21 cellular contexts compared by ENCODE assay signal in genomic region chr11:70440206-70440605, GRCh38. TPM values are rescaled to one million over a fixed set of nuclear protein-coding genes. Genes with fewer than 3 reads are reported as not detected.
DNase-seq lines count a peak whose midpoint lies in the region; ATAC-seq, FAIRE-seq and TF ChIP-seq lines count a peak whose summit lies in the region.
"Had no signal": no experiment of that assay in that cellular context is flagged by ENCODE, and none has a peak within 500 bp of the region (broad histone marks: within the 10 kb centered on the region; RNA-seq: fewer than 3 reads in every experiment).

No MANE protein-coding gene starts in this region.

- no peaks in the 10 kb centered on the region for H3K9me3 Mint-ChIP-seq in endodermal cell

- no TSS peak for BruUV-seq in A673 (replicated peaks; lab: Mats Ljungman, UMichigan)

- no peak overlapping the region for H3K27ac Mint-ChIP-seq in endodermal cell
- H3K27ac Mint-ChIP-seq: CD14-positive monocyte had no signal

- H3K9me3 ChIP-seq in endodermal cell (ENCODE audit: control insufficient read depth, low read length) (no peaks in the 10 kb centered on the region), small intestine (ENCODE audit: control insufficient read depth, low read depth) (no peaks in the 10 kb centered on the region), A673 (ENCODE audit: low read depth, low read length, poor library complexity, severe bottlenecking) (no peaks in the 10 kb centered on the region), lower lobe of right lung (no peaks in the 10 kb centered on the region)
- H3K9me3 ChIP-seq: SJSA1 had no signal

- no peaks in the 10 kb centered on the region for H3K4me1 ChIP-seq in endodermal cell (ENCODE audit: control insufficient read depth, insufficient read depth, low read length)
- H3K4me1 ChIP-seq in small intestine (ENCODE audit: control insufficient read depth in 2 of 2, insufficient read depth in 1 of 2, low read depth in 1 of 2, low read length in 1 of 2), result peaks cover 0 to 2% of the 10 kb centered on the region in 2 donors
- H3K4me1 ChIP-seq in A673 (ENCODE audit: insufficient read depth, low read length, poor library complexity, severe bottlenecking), result no peaks in the 10 kb centered on the region
- H3K4me1 ChIP-seq in lower lobe of right lung, result no peaks in the 10 kb centered on the region
- H3K4me1 ChIP-seq: SJSA1 had no signal

- H3K4me3 Mint-ChIP-seq in endodermal cell, result no peak overlapping the region

- ATAC-seq in GM21515 (IDR thresholded peaks at IDR 0.05; ENCODE audit: unreplicated experiment) (no peak), lower lobe of right lung (no peak)
- ATAC-seq: HCT116, HepG2, Panc1 had no signal

- H3K27me3 ChIP-seq in endodermal cell (ENCODE audit: control insufficient read depth, insufficient read depth, low read length, poor library complexity, severe bottlenecking), result no peaks in the 10 kb centered on the region
- H3K27me3 ChIP-seq in small intestine (ENCODE audit: control insufficient read depth in 2 of 2, insufficient read depth in 2 of 2, low read length in 2 of 2), result no peaks in the 10 kb centered on the region
- no peaks in the 10 kb centered on the region for H3K27me3 ChIP-seq in A673 (replicated peaks; ENCODE audit: insufficient read depth, low read depth, low read length, poor library complexity)
- no peaks in the 10 kb centered on the region for H3K27me3 ChIP-seq in lower lobe of right lung (ENCODE audit: low read depth)
- H3K27me3 ChIP-seq: SJSA1 had no signal

- peak; percentile 43 for DNase-seq in D721Med (ENCODE audit: insufficient read length, low spot score)
- DNase-seq in NCI-H524 (lab: John Stamatoyannopoulos, UW), result peak; percentile 72 to 86
- no peak for DNase-seq in endodermal cell
- peak; percentile 54 for DNase-seq in small intestine
- DNase-seq in A673 (ENCODE audit: low spot score), result no peak
- DNase-seq in lower lobe of right lung, result no peak
- DNase-seq: DMS 273 treated with DMSO at 0.1 percent for 48 hours, DND-41, KG1, MV-4-11, NCI-H1694 treated with DMSO at 0.1 percent for 48 hours, NCI-H2107, NCI-H2227 treated with DMSO at 0.1 percent for 48 hours, NCI-H526 treated with DMSO at 0.1 percent for 48 hours, SW 1271 had no signal

- H3K4me1 Mint-ChIP-seq in endodermal cell, result no peaks in the 10 kb centered on the region

- H3K27me3 Mint-ChIP-seq in endodermal cell (ENCODE audit: insufficient read depth), result no peaks in the 10 kb centered on the region

- CTCF ChIA-PET in A673 (lab: Charles Lee), result interaction anchor here (0.7 kb wide), 1 partner anchor 64 kb away, joined by 10 read pairs; no protein-coding TSS in a partner anchor

- WGBS in endodermal cell (ENCODE audit: insufficient coverage in 1 of 2, insufficient read length in 1 of 2), 2 experiments, result 92 to 98% methylated on average over 5 to 6 of the region's 6 CpGs
- 48 to 72% (median 53%) methylated on average over 6 of the region's 6 CpGs for WGBS in small intestine, 3 donors

- H3K27ac ChIP-seq in endodermal cell (ENCODE audit: low read depth, low read length), result no peak overlapping the region
- H3K27ac ChIP-seq in small intestine (ENCODE audit: low read depth in 1 of 2, low read length in 1 of 2), result no peak overlapping the region
- H3K27ac ChIP-seq in A673 (ENCODE audit: low read depth, low read length, poor library complexity, severe bottlenecking), result no peak overlapping the region
- H3K27ac ChIP-seq in lower lobe of right lung, result no peak overlapping the region
- H3K27ac ChIP-seq: SJSA1 had no signal

- H3K4me3 ChIP-seq in endodermal cell (ENCODE audit: low read length), result no peak overlapping the region
- H3K4me3 ChIP-seq in small intestine (ENCODE audit: low read depth in 1 of 2, low read length in 2 of 2), result no peak overlapping the region
- no peak overlapping the region for H3K4me3 ChIP-seq in A673 (ENCODE audit: low read depth, low read length, poor library complexity, severe bottlenecking)
- no peak overlapping the region for H3K4me3 ChIP-seq in lower lobe of right lung
- H3K4me3 ChIP-seq: SJSA1 had no signal

- H3K36me3 Mint-ChIP-seq in endodermal cell (ENCODE audit: low read depth), result peaks cover 50% of the 10 kb centered on the region
- H3K36me3 Mint-ChIP-seq: CD14-positive monocyte had no signal

- FAIRE-seq in D721Med (lab: Jason Lieb, UNC), result no peak
- FAIRE-seq in small intestine (lab: Jason Lieb, UNC), result no peak
- FAIRE-seq: HepG2 had no signal

- intact Hi-C loops in A673 (cut with micrococcal nuclease; ENCODE audit: unreplicated experiment), result no loop called here
- intact Hi-C loops in lower lobe of right lung (cut with DNase I), result no loop called here

- no peak overlapping the region for H3K9ac ChIP-seq in endodermal cell (ENCODE audit: extremely low read depth, low read length, poor library complexity, severe bottlenecking)

- peaks cover 38% of the 10 kb centered on the region for H3K36me3 ChIP-seq in endodermal cell (ENCODE audit: control insufficient read depth, insufficient read depth, low read length)
- H3K36me3 ChIP-seq in small intestine (ENCODE audit: control insufficient read depth in 2 of 2, insufficient read depth in 2 of 2, low read length in 2 of 2), result peaks cover 2 to 5% of the 10 kb centered on the region in 2 donors
- peaks cover 16% of the 10 kb centered on the region for H3K36me3 ChIP-seq in A673 (ENCODE audit: insufficient read depth, low read length, poor library complexity, severe bottlenecking)
- H3K36me3 ChIP-seq in lower lobe of right lung, result peaks cover 16% of the 10 kb centered on the region

- TF ChIP-seq CTCF in D721Med (IDR thresholded peaks at IDR 0.05; ENCODE audit: insufficient read depth, missing control alignments), result no peak
- TF ChIP-seq CTCF in endodermal cell (conservative IDR thresholded peaks at IDR 0.05), result peak; percentile 48
- no peak for TF ChIP-seq CTCF in A673 (conservative IDR thresholded peaks at IDR 0.05; ENCODE audit: low read depth, low read length)
- TF ChIP-seq CTCF in lower lobe of right lung (IDR thresholded peaks at IDR 0.05), result no peak

- POLR2A ChIA-PET in A673 (lab: Charles Lee; ENCODE audit: low non-redundant PET), result no interaction called here

RNA-seq across cellular contexts. Expression of gene CTTN, which starts 41.9 kb away (rescaled TPM):
- total RNA-seq in endodermal cell (100 to 1,000 TPM; 282 to 283 TPM), A673 (2021) (247 TPM in 2 replicates), lower lobe of right lung (145 TPM)
- 150 TPM for polyA plus RNA-seq in endodermal cell (2013, experiment 1 of 2)
- 132 TPM for polyA plus RNA-seq in endodermal cell (2013, experiment 2 of 2)
- 100 to 1,000 TPM; 101 to 124 (median 121) TPM for polyA plus RNA-seq in small intestine

Comparison
In these comparisons a context has a peak if more than half of its experiments do, and no peak if none do; other contexts are left out.
1. DNase-seq: peak in D721Med (single experiment), NCI-H524 (2 of 2) and small intestine (single experiment); none in endodermal cell (single experiment), A673 (single experiment) and lower lobe of right lung (single experiment).